ENCODE assay signal across 8 cellular contexts in genomic region chr7:72924748-72925545, GRCh38. TPM values are rescaled to one million over a fixed set of nuclear protein-coding genes. Genes with fewer than 3 reads are reported as not detected.
DNase-seq lines count a peak whose midpoint lies in the region; ATAC-seq and TF ChIP-seq lines count a peak whose summit lies in the region.

TSS of gene POM121 (plus strand) at chr7:72925095. CDS start at chr7:72925122, 27 bp downstream.

- H3K36me3 Mint-ChIP-seq in brain = peaks cover 50% of the 10 kb centered on the region

- peaks cover 10% of the 10 kb centered on the region for H3K27me3 Mint-ChIP-seq in brain

- DNase-seq in NCI-H2107 treated with DMSO at 0.1 percent for 48 hours (lab: John Stamatoyannopoulos, UW; ENCODE audit: unreplicated experiment) = peak; percentile 40
- peak; percentile 76 for DNase-seq in UCSD-AML1 (lab: John Stamatoyannopoulos, UW; ENCODE audit: unreplicated experiment)

- peak within 1 kb of the TSS; percentile 89 for H3K4me2 ChIP-seq in skeletal muscle satellite cell (ENCODE audit: low read length)

- no peak for TF ChIP-seq CTCF in 22Rv1 (IDR thresholded peaks at IDR 0.05)
- no peak for TF ChIP-seq CTCF in brain (conservative IDR thresholded peaks at IDR 0.05)

- peaks cover 31% of the 10 kb centered on the region for H3K36me3 ChIP-seq in iPS-18a (ENCODE audit: control insufficient read depth, low read depth, low read length)
- H3K36me3 ChIP-seq in skeletal muscle satellite cell (ENCODE audit: insufficient read depth, low read length) = peaks cover 33% of the 10 kb centered on the region

- peak; percentile 73 for ATAC-seq in GM18517 (IDR thresholded peaks at IDR 0.05; ENCODE audit: unreplicated experiment)
- ATAC-seq in HG03039 (IDR thresholded peaks at IDR 0.05; ENCODE audit: unreplicated experiment) = peak; percentile 86

- H3K27ac Mint-ChIP-seq in brain = peak within 1 kb of the TSS; percentile 99 to 100 (median 99)

- H3K27me3 ChIP-seq in iPS-18a (ENCODE audit: control insufficient read depth, insufficient read depth, low read length) = no peaks in the 10 kb centered on the region
- no peaks in the 10 kb centered on the region for H3K27me3 ChIP-seq in skeletal muscle satellite cell (ENCODE audit: control insufficient read depth, insufficient read depth, low read length)

- H3K4me3 ChIP-seq in iPS-18a (ENCODE audit: low read length) = peak within 1 kb of the TSS; percentile 86
- peak within 1 kb of the TSS; percentile 93 for H3K4me3 ChIP-seq in skeletal muscle satellite cell (ENCODE audit: low read length)

- peak within 1 kb of the TSS; percentile 96 for H3K9ac ChIP-seq in iPS-18a (ENCODE audit: low read length)
- H3K9ac ChIP-seq in skeletal muscle satellite cell (ENCODE audit: low read depth, low read length) = peak within 1 kb of the TSS; percentile 94

- peak within 1 kb of the TSS; percentile 87 for H3K27ac ChIP-seq in 22Rv1
- peak within 1 kb of the TSS; percentile 92 for H3K27ac ChIP-seq in iPS-18a (ENCODE audit: low read length)

- H3K9me3 Mint-ChIP-seq in brain = peaks cover 0 to 4% (median 0%) of the 10 kb centered on the region in 5 experiments

- H3K4me1 ChIP-seq in iPS-18a (ENCODE audit: control insufficient read depth, low read depth, low read length) = no peaks in the 10 kb centered on the region
- peaks cover 11% of the 10 kb centered on the region for H3K4me1 ChIP-seq in skeletal muscle satellite cell (ENCODE audit: control insufficient read depth, insufficient read depth, low read length)

- peaks cover 34% of the 10 kb centered on the region for H3K4me1 Mint-ChIP-seq in brain

- H3K9me3 ChIP-seq in iPS-18a (ENCODE audit: control insufficient read depth, low read depth, low read length) (no peaks in the 10 kb centered on the region), skeletal muscle satellite cell (replicated peaks; ENCODE audit: low read length) (no peaks in the 10 kb centered on the region)

- H3K4me3 Mint-ChIP-seq in brain = peak within 1 kb of the TSS; percentile 98 to 100 (median 99)

RNA-seq across cellular contexts. Expression of gene POM121, which starts in this region (rescaled TPM):
- 59.0 TPM for polyA plus RNA-seq in brain (ENCODE audit: insufficient read depth, low read depth, low replicate concordance)
- 6.8 and 7.9 TPM in 2 replicates for total RNA-seq in skeletal muscle satellite cell (2012; rRNA removed)

Comparison
In these comparisons a context has a peak if more than half of its experiments do, and no peak if none do; other contexts are left out.
1. Peak in every context shown above with its lines: DNase-seq, ATAC-seq, H3K4me3 ChIP-seq and H3K27ac ChIP-seq.